In genomic region chr7:73612598-73613269, GRCh38 we compare ENCODE assay signal across 1 cellular context.
TF ChIP-seq lines count a peak whose summit lies in the region.

No MANE protein-coding gene starts in this region.

TF ChIP-seq in HepG2, 621 proteins besides CTCF, POLR2A, EP300 and RAD21 (continued from another document and continues in another):
- TF ChIP-seq ZNF616 (CRISPR knock-in tag; IDR thresholded peaks at IDR 0.05; ENCODE audit: low read depth) (no peak), RARA (CRISPR knock-in tag; IDR thresholded peaks at IDR 0.05) (peak; percentile 85), E2F5 (CRISPR knock-in tag; conservative IDR thresholded peaks at IDR 0.05) (no peak), USF2 (IDR thresholded peaks at IDR 0.05; ENCODE audit: low read depth, low read length) (peak; percentile 89), USF2 (CRISPR knock-in tag; IDR thresholded peaks at IDR 0.05; ENCODE audit: borderline replicate concordance) (peak; percentile 93), ARID5B (CRISPR knock-in tag; IDR thresholded peaks at IDR 0.05) (peak; percentile 94), TGIF2 (CRISPR knock-in tag; IDR thresholded peaks at IDR 0.05) (0 out of 2 replicates have a peak, but pooled peaks have one; percentile 82), ZNF546 (CRISPR knock-in tag; conservative IDR thresholded peaks at IDR 0.05) (no peak), ZBTB46 (CRISPR knock-in tag; IDR thresholded peaks at IDR 0.05; ENCODE audit: borderline replicate concordance) (no peak), ZNF816 (CRISPR knock-in tag; IDR thresholded peaks at IDR 0.05; ENCODE audit: borderline replicate concordance) (no peak), ELF3 (CRISPR knock-in tag; IDR thresholded peaks at IDR 0.05) (peak; percentile 72), ZBTB34 (CRISPR knock-in tag; IDR thresholded peaks at IDR 0.05) (peak; percentile 90; the same call in 1 of the 2 replicates), AHDC1 (CRISPR knock-in tag; IDR thresholded peaks at IDR 0.05; ENCODE audit: borderline replicate concordance) (peak; percentile 89), CSRNP2 (CRISPR knock-in tag; conservative IDR thresholded peaks at IDR 0.05; ENCODE audit: low read depth) (no peak), XBP1 (CRISPR knock-in tag; IDR thresholded peaks at IDR 0.05) (no peak), GABPA (IDR thresholded peaks at IDR 0.05; ENCODE audit: low read depth, low read length) (no peak), GABPA (CRISPR knock-in tag; IDR thresholded peaks at IDR 0.05; ENCODE audit: low read depth) (peak; percentile 59), ZNF281 (CRISPR knock-in tag; IDR thresholded peaks at IDR 0.05; ENCODE audit: borderline replicate concordance) (peak; percentile 74; the same call in 1 of the 2 replicates), SOX13 (IDR thresholded peaks at IDR 0.05) (peak; percentile 96), SOX13 (CRISPR knock-in tag; conservative IDR thresholded peaks at IDR 0.05 in 1 of 2, IDR thresholded peaks at IDR 0.05 in 1 of 2) (peak in 1 of 2 experiments; percentile 99; a peak in 2 of 4 replicates), JUNB (CRISPR knock-in tag; IDR thresholded peaks at IDR 0.05; ENCODE audit: borderline replicate concordance) (peak; percentile 83; the same call in 1 of the 2 replicates), ZNF784 (CRISPR knock-in tag; IDR thresholded peaks at IDR 0.05; ENCODE audit: borderline replicate concordance) (no peak), FOXP4 (CRISPR knock-in tag; IDR thresholded peaks at IDR 0.05) (peak; percentile 99), ZNF383 (CRISPR knock-in tag; IDR thresholded peaks at IDR 0.05; ENCODE audit: borderline replicate concordance) (no peak), ZNF530 (CRISPR knock-in tag; IDR thresholded peaks at IDR 0.05; ENCODE audit: low read depth) (no peak), ELK4 (CRISPR knock-in tag; IDR thresholded peaks at IDR 0.05; ENCODE audit: borderline replicate concordance) (no peak)
